In genomic region chr1:160726114-160726497, GRCh38 we compare ENCODE assay signal across 8 cellular contexts. TPM values are rescaled to one million over a fixed set of nuclear protein-coding genes. Genes with fewer than 3 reads are reported as not detected.
DNase-seq lines count a peak whose midpoint lies in the region; ATAC-seq and TF ChIP-seq lines count a peak whose summit lies in the region.

No MANE protein-coding gene starts in this region.

- H3K4me1 Mint-ChIP-seq in activated CD4-positive, alpha-beta T cell treated with anti-CD3 and anti-CD28 coated beads for 36 hours = peaks cover 25% of the 10 kb centered on the region

- TF ChIP-seq CTCF in PC-3 (conservative IDR thresholded peaks at IDR 0.05; ENCODE audit: low read depth, low read length) = no peak

- H3K4me1 ChIP-seq in PC-3 (ENCODE audit: insufficient read depth, low read length) = peaks cover 18% of the 10 kb centered on the region

- no TSS peak for BruUV-seq in PC-3 (replicated peaks; lab: Mats Ljungman, UMichigan)

- H3K27me3 Mint-ChIP-seq in activated CD4-positive, alpha-beta T cell treated with anti-CD3 and anti-CD28 coated beads for 36 hours = no peaks in the 10 kb centered on the region

- ATAC-seq in GM18502 (IDR thresholded peaks at IDR 0.05; ENCODE audit: poor library complexity, unreplicated experiment) = peak; percentile 32
- peak; percentile 46 for ATAC-seq in HG02610 (IDR thresholded peaks at IDR 0.05; ENCODE audit: unreplicated experiment)
- ATAC-seq in PC-3 = peak; percentile 70
- peak; percentile 59 for ATAC-seq in left colon
- no peak for ATAC-seq in HG02884 (IDR thresholded peaks at IDR 0.05; ENCODE audit: unreplicated experiment)
- ATAC-seq in activated CD4-positive, alpha-beta T cell treated with anti-CD3 and anti-CD28 coated beads for 36 hours = no peak

- CTCF ChIA-PET in PC-3 (lab: Charles Lee) = interaction anchor here (0.8 kb wide), 1 partner anchor 226 kb away, joined by 3 read pairs; no protein-coding TSS in a partner anchor
- CTCF ChIA-PET in activated CD4-positive, alpha-beta T cell treated with anti-CD3 and anti-CD28 coated beads for 36 hours (lab: Charles Lee) = interaction anchor here (0.7 to 8.5 kb wide), 24 partner anchors 12 to 227 kb away, joined by 3 to 176 read pairs (median 12); partner anchors contain the start of genes CD48, ITLN1, ITLN2 and SLAMF1

- no peak overlapping the region for H3K4me3 Mint-ChIP-seq in activated CD4-positive, alpha-beta T cell treated with anti-CD3 and anti-CD28 coated beads for 36 hours

- no peaks in the 10 kb centered on the region for H3K9me3 ChIP-seq in PC-3 (ENCODE audit: low read length)

- no peaks in the 10 kb centered on the region for H3F3A ChIP-seq in PC-3 (ENCODE audit: low read length, unreplicated experiment)

- H3K9ac ChIP-seq in PC-3 (ENCODE audit: low read length) = peak overlapping the region; percentile 40

- H4K20me1 ChIP-seq in PC-3 (ENCODE audit: low read length) = no peaks in the 10 kb centered on the region

- H3K36me3 ChIP-seq in PC-3 (ENCODE audit: low read depth, low read length) = no peaks in the 10 kb centered on the region

- H3K27ac Mint-ChIP-seq in activated CD4-positive, alpha-beta T cell treated with anti-CD3 and anti-CD28 coated beads for 36 hours = no peak overlapping the region

- peaks cover 5% of the 10 kb centered on the region; the same call in 1 of the 2 replicates for H3K27me3 ChIP-seq in PC-3 (ENCODE audit: low read length)

- POLR2A ChIA-PET in PC-3 (lab: Charles Lee; ENCODE audit: unreplicated experiment) = no interaction called here
- POLR2A ChIA-PET in activated CD4-positive, alpha-beta T cell treated with anti-CD3 and anti-CD28 coated beads for 36 hours (lab: Charles Lee) = no interaction called here

- H3K9me3 Mint-ChIP-seq in activated CD4-positive, alpha-beta T cell treated with anti-CD3 and anti-CD28 coated beads for 36 hours (ENCODE audit: low read depth) = no peaks in the 10 kb centered on the region

- DNase-seq in PC-3 (peak; percentile 58), left colon (no peak), iPS-NIHi11 (ENCODE audit: low spot score) (no peak), SKM-1 (lab: John Stamatoyannopoulos, UW; ENCODE audit: unreplicated experiment) (no peak)
- no peak for DNase-seq in activated CD4-positive, alpha-beta T cell treated with anti-CD3 and anti-CD28 coated beads for 36 hours

- H3K36me3 Mint-ChIP-seq in activated CD4-positive, alpha-beta T cell treated with anti-CD3 and anti-CD28 coated beads for 36 hours (ENCODE audit: low read depth) = no peaks in the 10 kb centered on the region

- intact Hi-C loops in PC-3 (cut with micrococcal nuclease) (loop anchor here (1.0 to 5.0 kb wide), 5 partner anchors 41 to 265 kb away; no protein-coding TSS in a partner anchor), left colon (cut with DNase I, micrococcal nuclease) (loop anchor here in 1 of 2 donors (10.0 kb wide), 1 partner anchor 229 kb away; the partner anchor contains the start of gene ITLN2)
- intact Hi-C loops in activated CD4-positive, alpha-beta T cell treated with anti-CD3 and anti-CD28 coated beads for 36 hours (cut with DNase I, micrococcal nuclease) = loop anchor here (1.0 to 5.0 kb wide), 8 partner anchors 13 to 266 kb away; partner anchors contain the start of gene ITLN1 (in 1 of the 2)

- H3K27ac ChIP-seq in PC-3 (ENCODE audit: low read length) = peak overlapping the region; percentile 69

- H3K9me2 ChIP-seq in PC-3 (replicated peaks; ENCODE audit: low read length) = no peaks in the 10 kb centered on the region

- H3K4me3 ChIP-seq in PC-3 (ENCODE audit: low read length) = no peak overlapping the region

- H3K4me2 ChIP-seq in PC-3 (ENCODE audit: low read length) = peak overlapping the region; percentile 30

- H2AFZ ChIP-seq in PC-3 (ENCODE audit: low read length) = peak overlapping the region; percentile 75

- H3K79me2 ChIP-seq in PC-3 (ENCODE audit: low read length) = no peaks in the 10 kb centered on the region

RNA-seq across cellular contexts. Expression of gene SLAMF7, which starts 12.9 kb away (rescaled TPM):
- total RNA-seq in PC-3 (2014; rRNA removed) (0.15 and 0.46 TPM in 2 replicates), left colon (10 to 100 TPM in 1 of 2 donors, 1 to 10 TPM in 1; 2.2 to 12.9 TPM)
- total RNA-seq in activated CD4-positive, alpha-beta T cell treated with anti-CD3 and anti-CD28 coated beads for 36 hours = 10 to 100 TPM; 35.9 to 40.3 TPM

RNA-seq across cellular contexts. Expression of gene CD48, which starts 14.5 kb away (rescaled TPM):
- total RNA-seq in PC-3 (2014; rRNA removed) (not detected in 2 replicates), left colon (1 to 10 TPM; 2.2 to 7.4 TPM)
- 100 to 1,000 TPM; 180 to 217 TPM for total RNA-seq in activated CD4-positive, alpha-beta T cell treated with anti-CD3 and anti-CD28 coated beads for 36 hours

Comparison
In these comparisons a context has a peak if more than half of its experiments do, and no peak if none do; other contexts are left out.
1. ATAC-seq: peak in GM18502 (single experiment), HG02610 (single experiment), PC-3 (single experiment) and left colon (single experiment); none in HG02884 (single experiment) and activated CD4-positive, alpha-beta T cell treated with anti-CD3 and anti-CD28 coated beads for 36 hours (single experiment).
2. RNA of gene CD48, which starts 14.5 kb away (total RNA-seq): 180 to 217 TPM in activated CD4-positive, alpha-beta T cell treated with anti-CD3 and anti-CD28 coated beads for 36 hours; 2.2 to 7.4 TPM in left colon and not detected in PC-3; every median in the first group is over 10 times any median in the second.